ENCODE assay signal across 10 cellular contexts in the genomic region with DNA sequence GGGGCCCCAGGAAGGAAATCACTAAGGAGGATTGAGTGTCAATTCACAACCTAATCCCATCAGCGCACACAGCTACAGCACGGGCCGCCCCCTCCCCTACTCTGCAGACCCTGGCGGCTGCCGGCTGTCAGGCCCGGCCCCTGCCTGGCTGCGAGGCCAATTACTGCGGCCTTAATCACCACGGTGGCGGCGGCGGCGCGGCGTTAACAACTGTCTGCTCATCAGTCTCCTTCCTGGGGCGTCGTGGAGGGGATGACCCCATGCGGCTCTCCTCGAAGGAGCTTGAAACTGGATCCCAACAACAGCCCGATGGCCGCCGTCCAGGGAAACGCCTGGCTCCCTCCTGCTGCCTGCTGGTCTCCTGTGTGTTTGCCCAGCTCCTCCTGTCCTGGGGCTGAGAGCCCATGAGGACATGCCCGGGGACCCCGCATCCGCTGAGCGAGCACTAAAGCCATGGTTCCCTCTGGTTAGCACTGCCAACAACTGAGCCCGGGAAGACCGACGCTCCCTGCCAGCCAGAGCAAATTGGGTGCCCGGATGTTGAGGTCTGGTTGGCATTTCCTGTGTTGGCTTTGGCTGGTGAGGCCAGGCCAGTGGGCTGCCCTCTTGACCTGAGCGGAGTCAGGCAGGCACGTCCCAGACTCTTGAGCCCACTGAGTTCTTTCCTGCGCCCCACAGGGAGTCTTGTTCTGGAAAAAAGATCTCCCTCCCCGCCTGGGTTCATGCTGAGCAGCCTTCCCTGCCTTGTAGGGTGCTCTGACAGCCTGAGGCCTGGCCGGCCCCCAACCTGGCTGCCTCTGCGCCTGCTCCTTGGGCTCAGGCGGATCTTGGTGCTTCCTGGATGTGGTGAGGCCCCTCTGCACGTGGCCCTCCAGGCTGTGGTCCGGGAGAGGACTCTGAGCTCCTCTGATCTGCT. TPM values are rescaled to one million over a fixed set of nuclear protein-coding genes. Genes with fewer than 3 reads are reported as not detected.
DNase-seq lines count a peak whose midpoint lies in the region; ATAC-seq and TF ChIP-seq lines count a peak whose summit lies in the region.
"Had no signal": no experiment of that assay in that cellular context is flagged by ENCODE, and none has a peak within 500 bp of the region (broad histone marks: within the 10 kb centered on the region; RNA-seq: fewer than 3 reads in every experiment).

No MANE protein-coding gene starts in this region.

- H3K4me3 ChIP-seq in WERI-Rb-1 (ENCODE audit: low read depth, low read length) = no peak overlapping the region
- no peak overlapping the region for H3K4me3 ChIP-seq in iPS-20b (ENCODE audit: low read length)
- H3K4me3 ChIP-seq in upper lobe of right lung = no peak overlapping the region
- H3K4me3 ChIP-seq in tibial nerve = no peak overlapping the region
- H3K4me3 ChIP-seq: Peyer's patch had no signal

- peaks cover 18% of the 10 kb centered on the region for H3K4me1 ChIP-seq in iPS-20b (ENCODE audit: insufficient read depth, low read length)
- peaks cover 6% of the 10 kb centered on the region for H3K4me1 ChIP-seq in upper lobe of right lung
- peaks cover 0 to 63% (median 14%) of the 10 kb centered on the region in 4 donors for H3K4me1 ChIP-seq in tibial nerve
- H3K4me1 ChIP-seq: Peyer's patch had no signal

- 0 out of 2 replicates have a peak overlapping the region, but pooled peaks have one; percentile 10 for H3K9ac ChIP-seq in iPS-20b (ENCODE audit: low read depth, low read length)

- no peak for TF ChIP-seq EP300 in tibial nerve (IDR thresholded peaks at IDR 0.05)

- H3K9me3 ChIP-seq in WERI-Rb-1 (ENCODE audit: severe bottlenecking) = no peaks in the 10 kb centered on the region
- no peaks in the 10 kb centered on the region for H3K9me3 ChIP-seq in iPS-20b (ENCODE audit: insufficient read depth, low read depth, low read length)
- H3K9me3 ChIP-seq in upper lobe of right lung = no peaks in the 10 kb centered on the region
- H3K9me3 ChIP-seq in tibial nerve = no peaks in the 10 kb centered on the region
- H3K9me3 ChIP-seq: Peyer's patch had no signal

- no peak for TF ChIP-seq POLR2A in tibial nerve (IDR thresholded peaks at IDR 0.05)

- WGBS in tibial nerve, 2 donors = 51 to 59% methylated on average over 20 to 33 of the region's 40 CpGs

- H3K27ac ChIP-seq in WERI-Rb-1 = peak overlapping the region; percentile 84
- H3K27ac ChIP-seq in iPS-20b (ENCODE audit: low read length) = no peak overlapping the region
- H3K27ac ChIP-seq in upper lobe of right lung = no peak overlapping the region
- peak overlapping the region in 2 of 4 donors; percentile 55 to 60 for H3K27ac ChIP-seq in tibial nerve
- H3K27ac ChIP-seq: Peyer's patch had no signal

- no peaks in the 10 kb centered on the region for H3K36me3 ChIP-seq in WERI-Rb-1
- H3K36me3 ChIP-seq in iPS-20b (ENCODE audit: insufficient read depth, low read depth, low read length) = no peaks in the 10 kb centered on the region
- H3K36me3 ChIP-seq in upper lobe of right lung = no peaks in the 10 kb centered on the region
- no peaks in the 10 kb centered on the region for H3K36me3 ChIP-seq in tibial nerve
- H3K36me3 ChIP-seq: Peyer's patch had no signal

- H3K27me3 ChIP-seq in WERI-Rb-1 (ENCODE audit: insufficient read depth, low read depth, severe bottlenecking) = no peaks in the 10 kb centered on the region
- H3K27me3 ChIP-seq in iPS-20b (ENCODE audit: insufficient read depth, low read length) = peaks cover 9% of the 10 kb centered on the region; the same call in 1 of the 2 replicates
- H3K27me3 ChIP-seq in upper lobe of right lung = no peaks in the 10 kb centered on the region
- no peaks in the 10 kb centered on the region for H3K27me3 ChIP-seq in tibial nerve
- H3K27me3 ChIP-seq: Peyer's patch had no signal

- TF ChIP-seq CTCF in WERI-Rb-1 (IDR thresholded peaks at IDR 0.05; ENCODE audit: low read depth, low read length) = no peak; the same call in 1 of the 2 replicates
- no peak for TF ChIP-seq CTCF in upper lobe of right lung (IDR thresholded peaks at IDR 0.05)
- no peak for TF ChIP-seq CTCF in tibial nerve (IDR thresholded peaks at IDR 0.05)

- intact Hi-C loops in Right ventricle myocardium inferior (cut with DNase I) (no loop called here), cardiac septum (cut with DNase I) (no loop called here), upper lobe of right lung (cut with DNase I) (no loop called here)

- no peak for ATAC-seq in Right ventricle myocardium inferior
- ATAC-seq in upper lobe of right lung = peak; percentile 3

- DNase-seq in Right ventricle myocardium inferior (ENCODE audit: missing footprints) (peak; percentile 57), cardiac septum (ENCODE audit: low spot score) (no peak), WERI-Rb-1 (peak; percentile 91), upper lobe of right lung (no peak), OCI-M2 (lab: John Stamatoyannopoulos, UW; ENCODE audit: unreplicated experiment) (no peak), tibial nerve (ENCODE audit: low spot score in 2 of 2) (no peak)
- no peak for DNase-seq in activated CD8-positive, alpha-beta memory T cell treated with anti-CD3 and anti-CD28 coated beads, Interleukin-2, amount 50 U/mL, for 4 hours
- DNase-seq: stimulated activated CD4-positive, alpha-beta T cell treated with anti-CD3 and anti-CD28 coated beads, Interleukin-15, amount 100 ng/mL, for 24 hours had no signal

RNA-seq across cellular contexts. Expression of a gene that starts 21.7 kb away (rescaled TPM):
- total RNA-seq in Right ventricle myocardium inferior = 34.0 TPM
- total RNA-seq in cardiac septum = 36.4 TPM
- total RNA-seq in upper lobe of right lung = 34.8 TPM
- 10 to 100 TPM; 26.1 to 44.9 (median 36.1) TPM for total RNA-seq in tibial nerve

RNA-seq across cellular contexts. Expression of a gene that starts 25.6 kb away (rescaled TPM):
- total RNA-seq in Right ventricle myocardium inferior (6.5 TPM), cardiac septum (9.4 TPM), upper lobe of right lung (4.7 TPM), tibial nerve (10 to 100 TPM; 13.2 to 39.5 (median 18.0) TPM)

RNA-seq across cellular contexts. Expression of a gene that starts 57.9 kb away (rescaled TPM):
- total RNA-seq in Right ventricle myocardium inferior (19.1 TPM), cardiac septum (19.8 TPM), upper lobe of right lung (5.1 TPM), tibial nerve (10 to 100 TPM in 2 of 4 donors, 1 to 10 TPM in 2; 2.0 to 20.7 (median 7.7) TPM)

Comparison
In these comparisons a context has a peak if more than half of its experiments do, and no peak if none do; other contexts are left out.
1. DNase-seq: peak in Right ventricle myocardium inferior (single experiment) and WERI-Rb-1 (single experiment); none in cardiac septum (single experiment), upper lobe of right lung (single experiment), OCI-M2 (single experiment), activated CD8-positive, alpha-beta memory T cell treated with anti-CD3 and anti-CD28 coated beads, Interleukin-2, amount 50 U/mL, for 4 hours (single experiment) and tibial nerve (0 of 2).